1 cellular context compared by ENCODE assay signal in genomic region chr11:129458756-129459535, GRCh38.
TF ChIP-seq lines count a peak whose summit lies in the region.

No MANE protein-coding gene starts in this region.

TF ChIP-seq in SK-N-SH treated with all-trans-retinoic acid at 6 μM for 48 hours, 23 proteins besides CTCF, POLR2A, EP300 and RAD21 (continued from another document):
- no peak for TF ChIP-seq TOX (CRISPR knock-in tag; IDR thresholded peaks at IDR 0.05; ENCODE audit: borderline replicate concordance)
- no peak for TF ChIP-seq BACH2 (CRISPR knock-in tag; IDR thresholded peaks at IDR 0.05; ENCODE audit: borderline replicate concordance)
